In genomic region chr3:4761759-4762158, GRCh38 we compare ENCODE assay signal across 25 cellular contexts.
A peak's percentile ranks its signal among the peaks of the same experiment; 100 is the strongest.
DNase-seq lines count a peak whose midpoint lies in the region; ATAC-seq, FAIRE-seq and TF ChIP-seq lines count a peak whose summit lies in the region.
"Had no signal": no experiment of that assay in that cellular context is flagged by ENCODE, and none has a peak within 500 bp of the region (broad histone marks: within the 10 kb centered on the region; RNA-seq: fewer than 3 reads in every experiment).

No MANE protein-coding gene starts in this region.

- no peaks in the 10 kb centered on the region for H3K27me3 ChIP-seq in GM12878 (replicated peaks in 1 of 2; ENCODE audit: control insufficient read depth in 2 of 2, insufficient read depth in 2 of 2, low read length in 1 of 2)
- H3K27me3 ChIP-seq: BLaER1 treated with 17β-estradiol and CSF1 and Interleukin-3, amounts not matched to agents 10 nM and 100 nM; SJSA1 had no signal

- CTCF ChIA-PET in GM12878 (lab: Yijun Ruan, JAX) = interaction anchor here (1.1 to 1.4 kb wide), 3 partner anchors 9 to 41 kb away, joined by 3 to 5 read pairs (median 3); no protein-coding TSS in a partner anchor

- H3K27ac ChIP-seq in GM12878 (ENCODE audit: control insufficient read depth, insufficient read depth) = no peak overlapping the region
- H3K27ac ChIP-seq: A549; BLaER1 treated with 17β-estradiol and CSF1 and Interleukin-3, amounts not matched to agents 10 nM and 100 nM; GM23248; SJSA1 had no signal

- TF ChIP-seq RAD21 in GM12878 (IDR thresholded peaks at IDR 0.05; ENCODE audit: insufficient read depth, low read depth, low read length) = no peak

- H4K20me1 ChIP-seq in GM12878 (ENCODE audit: control insufficient read depth, insufficient read depth) = no peaks in the 10 kb centered on the region
- H4K20me1 ChIP-seq: BLaER1 treated with 17β-estradiol and CSF1 and Interleukin-3, amounts not matched to agents 10 nM and 100 nM had no signal

- H3K27ac Mint-ChIP-seq in T-helper 2 cell treated with Interferon-gamma antibody and Interleukin-4, amounts not matched to agents 5 μg/mL and 100 μg/mL, for 36 hours = peak overlapping the region; percentile 1
- peak overlapping the region; percentile 40 for H3K27ac Mint-ChIP-seq in stimulated activated effector memory CD8-positive, alpha-beta T cell treated with anti-CD3 and anti-CD28 coated beads, Interleukin-12 subunit alpha, Interleukin-12 subunit beta, amount 100 ng/mL, for 72 hours
- H3K27ac Mint-ChIP-seq: CD4-positive, alpha-beta T cell had no signal

- no peak overlapping the region for H2AFZ ChIP-seq in GM12878 (ENCODE audit: control insufficient read depth, low read depth, low read length)
- H2AFZ ChIP-seq: GM23248 had no signal

- no peak for DNase-seq in T-helper 2 cell treated with Interferon-gamma antibody and Interleukin-4, amounts not matched to agents 5 μg/mL and 100 μg/mL, for 36 hours (ENCODE audit: low spot score)
- no peak for DNase-seq in T-helper 2 cell
- no peak for DNase-seq in GM12878 (ENCODE audit: low read depth, low spot score)
- no peak for DNase-seq in stimulated activated effector memory CD8-positive, alpha-beta T cell treated with anti-CD3 and anti-CD28 coated beads, Interleukin-12 subunit alpha, Interleukin-12 subunit beta, amount 100 ng/mL, for 72 hours (ENCODE audit: low spot score in 2 of 2)
- DNase-seq in NCI-H345 (lab: John Stamatoyannopoulos, UW) = no peak
- DNase-seq: AML-193; CD4-positive, alpha-beta T cell; DMS53; GM23248; H7; KBM-7; NCI-H1048; NCI-H1417; NCI-H1694; NCI-H2081 treated with DMSO at 0.1 percent for 48 hours; NCI-H2171; NCI-H226; NCI-H510A treated with DMSO at 0.1 percent for 48 hours; PC-3 had no signal

- H3K27me3 Mint-ChIP-seq in T-helper 2 cell treated with Interferon-gamma antibody and Interleukin-4, amounts not matched to agents 5 μg/mL and 100 μg/mL, for 36 hours (ENCODE audit: low read depth) = no peaks in the 10 kb centered on the region
- H3K27me3 Mint-ChIP-seq: CD4-positive, alpha-beta T cell had no signal

- intact Hi-C loops in GM12878 (cut with micrococcal nuclease; ENCODE audit: unreplicated experiment) = no loop called here

- in situ Hi-C loops in GM12878 (cut with MboI) = no loop called here

- POLR2A ChIA-PET in GM12878 (lab: Charles Lee) = interaction anchor here (0.9 to 14.5 kb wide), 3 partner anchors 9 to 220 kb away, joined by 3 to 230 read pairs (median 3); partner anchors contain the start of gene BHLHE40

- peaks cover 10 to 14% of the 10 kb centered on the region in 2 experiments; a peak in 3 of 4 replicates for H3K36me3 ChIP-seq in GM12878 (ENCODE audit: control insufficient read depth in 2 of 2, insufficient read depth in 2 of 2, low read length in 1 of 2)
- H3K36me3 ChIP-seq: SJSA1 had no signal

- H3K9me3 ChIP-seq in GM12878 (replicated peaks; ENCODE audit: control insufficient read depth, insufficient read depth, low read length) = peaks cover 7% of the 10 kb centered on the region; the same call in 2 of the 3 replicates
- H3K9me3 ChIP-seq: SJSA1 had no signal

- H3K4me3 ChIP-seq in GM12878 = no peak overlapping the region
- H3K4me3 ChIP-seq: A549; BLaER1 treated with 17β-estradiol and CSF1 and Interleukin-3, amounts not matched to agents 10 nM and 100 nM; GM23248; SJSA1 had no signal

- no peak overlapping the region for H3K4me3 Mint-ChIP-seq in T-helper 2 cell treated with Interferon-gamma antibody and Interleukin-4, amounts not matched to agents 5 μg/mL and 100 μg/mL, for 36 hours
- H3K4me3 Mint-ChIP-seq in stimulated activated effector memory CD8-positive, alpha-beta T cell treated with anti-CD3 and anti-CD28 coated beads, Interleukin-12 subunit alpha, Interleukin-12 subunit beta, amount 100 ng/mL, for 72 hours = no peak overlapping the region
- H3K4me3 Mint-ChIP-seq: CD4-positive, alpha-beta T cell had no signal

- H3K36me3 Mint-ChIP-seq in T-helper 2 cell treated with Interferon-gamma antibody and Interleukin-4, amounts not matched to agents 5 μg/mL and 100 μg/mL, for 36 hours (ENCODE audit: low read depth) = peaks cover 72% of the 10 kb centered on the region
- H3K36me3 Mint-ChIP-seq in stimulated activated effector memory CD8-positive, alpha-beta T cell treated with anti-CD3 and anti-CD28 coated beads, Interleukin-12 subunit alpha, Interleukin-12 subunit beta, amount 100 ng/mL, for 72 hours = peaks cover 7% of the 10 kb centered on the region

- no peak for FAIRE-seq in GM12878 (lab: Jason Lieb, UNC)
- FAIRE-seq: A549 had no signal

- no peak for ATAC-seq in GM12878
- no peak for ATAC-seq in stimulated activated effector memory CD8-positive, alpha-beta T cell treated with anti-CD3 and anti-CD28 coated beads, Interleukin-12 subunit alpha, Interleukin-12 subunit beta, amount 100 ng/mL, for 72 hours
- ATAC-seq in HG03571 (IDR thresholded peaks at IDR 0.05; ENCODE audit: unreplicated experiment) = no peak
- ATAC-seq in GM19397 (IDR thresholded peaks at IDR 0.05; ENCODE audit: unreplicated experiment) = no peak
- ATAC-seq: A549, PC-3, Right ventricle myocardium inferior had no signal

- WGBS in GM12878 (ENCODE audit: insufficient coverage, insufficient replicate concordance, low lambda C conversion rate, missing lambda C conversion rate) = 91% methylated on average over 5 of the region's 5 CpGs

- TF ChIP-seq CTCF in GM12878 (IDR thresholded peaks at IDR 0.05 in 2 of 3, conservative IDR thresholded peaks at IDR 0.05 in 1 of 3; ENCODE audit: control insufficient read depth in 2 of 3, extremely low read depth in 1 of 3, insufficient read depth in 1 of 3, low read depth in 3 of 3, low read length in 3 of 3) = no peak

- H3K9ac ChIP-seq in GM12878 (ENCODE audit: control insufficient read depth, insufficient read depth, low read length) = no peak overlapping the region
- H3K9ac ChIP-seq: BLaER1 treated with 17β-estradiol and CSF1 and Interleukin-3, amounts not matched to agents 10 nM and 100 nM; GM23248 had no signal

- H3K4me2 ChIP-seq in GM12878 (ENCODE audit: control insufficient read depth, insufficient read depth) = no peak overlapping the region
- H3K4me2 ChIP-seq: A549; BLaER1 treated with 17β-estradiol and CSF1 and Interleukin-3, amounts not matched to agents 10 nM and 100 nM had no signal

- no peak for TF ChIP-seq POLR2A in GM12878 (IDR thresholded peaks at IDR 0.05; ENCODE audit: low read depth, low read length)

- BruUV-seq in GM12878 (replicated peaks; lab: Mats Ljungman, UMichigan) = no TSS peak

- H3K4me1 ChIP-seq in GM12878 (ENCODE audit: control insufficient read depth, insufficient read depth, low read length) = peaks cover 15% of the 10 kb centered on the region
- H3K4me1 ChIP-seq: SJSA1 had no signal

- TF ChIP-seq EP300 in GM12878 (IDR thresholded peaks at IDR 0.05; ENCODE audit: borderline replicate concordance in 1 of 2, control insufficient read depth in 1 of 2, low read depth in 2 of 2, low read length in 2 of 2) = no peak

- no peaks in the 10 kb centered on the region; the same call in 1 of the 2 replicates for H3K79me2 ChIP-seq in GM12878 (ENCODE audit: control insufficient read depth, insufficient read depth, low read length)

- H3K9me3 Mint-ChIP-seq in T-helper 2 cell treated with Interferon-gamma antibody and Interleukin-4, amounts not matched to agents 5 μg/mL and 100 μg/mL, for 36 hours = peaks cover 47% of the 10 kb centered on the region
- peaks cover 6% of the 10 kb centered on the region for H3K9me3 Mint-ChIP-seq in stimulated activated effector memory CD8-positive, alpha-beta T cell treated with anti-CD3 and anti-CD28 coated beads, Interleukin-12 subunit alpha, Interleukin-12 subunit beta, amount 100 ng/mL, for 72 hours
- H3K9me3 Mint-ChIP-seq: CD4-positive, alpha-beta T cell had no signal

- H3K4me1 Mint-ChIP-seq in T-helper 2 cell treated with Interferon-gamma antibody and Interleukin-4, amounts not matched to agents 5 μg/mL and 100 μg/mL, for 36 hours (ENCODE audit: low read depth) = peaks cover 25% of the 10 kb centered on the region
- peaks cover 16% of the 10 kb centered on the region for H3K4me1 Mint-ChIP-seq in stimulated activated effector memory CD8-positive, alpha-beta T cell treated with anti-CD3 and anti-CD28 coated beads, Interleukin-12 subunit alpha, Interleukin-12 subunit beta, amount 100 ng/mL, for 72 hours

- SMC1A ChIA-PET in GM12878 (lab: Charles Lee; ENCODE audit: uncharacterized antibody, unreplicated experiment) = interaction anchor here (0.7 to 23.7 kb wide), 6 partner anchors 9 to 66 kb away, joined by 3 to 618 read pairs (median 4); no protein-coding TSS in a partner anchor

- RAD21 ChIA-PET in GM12878 (lab: Charles Lee; ENCODE audit: unreplicated experiment) = interaction anchor here (0.8 to 22.6 kb wide), 4 partner anchors 9 to 219 kb away, joined by 4 to 377 read pairs (median 175); partner anchors contain the start of gene BHLHE40

TF ChIP-seq in GM12878, 131 proteins besides CTCF, POLR2A, EP300 and RAD21:
- 0 out of 2 replicates have a peak, but pooled peaks have one; percentile 7 for TF ChIP-seq BMI1 (IDR thresholded peaks at IDR 0.05; ENCODE audit: borderline replicate concordance)
- TF ChIP-seq, protein P1, sequence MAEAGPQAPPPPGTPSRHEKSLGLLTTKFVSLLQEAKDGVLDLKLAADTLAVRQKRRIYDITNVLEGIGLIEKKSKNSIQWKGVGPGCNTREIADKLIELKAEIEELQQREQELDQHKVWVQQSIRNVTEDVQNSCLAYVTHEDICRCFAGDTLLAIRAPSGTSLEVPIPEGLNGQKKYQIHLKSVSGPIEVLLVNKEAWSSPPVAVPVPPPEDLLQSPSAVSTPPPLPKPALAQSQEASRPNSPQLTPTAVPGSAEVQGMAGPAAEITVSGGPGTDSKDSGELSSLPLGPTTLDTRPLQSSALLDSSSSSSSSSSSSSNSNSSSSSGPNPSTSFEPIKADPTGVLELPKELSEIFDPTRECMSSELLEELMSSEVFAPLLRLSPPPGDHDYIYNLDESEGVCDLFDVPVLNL (IDR thresholded peaks at IDR 0.05; ENCODE audit: low read depth, low read length) = no peak
- TF ChIP-seq CHD1 (IDR thresholded peaks at IDR 0.05; ENCODE audit: low read depth, low read length) = no peak
- TF ChIP-seq SMC3 (IDR thresholded peaks at IDR 0.05; ENCODE audit: borderline replicate concordance, low read length) = no peak
- TF ChIP-seq BACH1 (IDR thresholded peaks at IDR 0.05; ENCODE audit: borderline replicate concordance) = 0 out of 2 replicates have a peak, but pooled peaks have one; percentile 21
- peak; percentile 37; the same call in 1 of the 2 replicates for TF ChIP-seq POLR2AphosphoS2 (IDR thresholded peaks at IDR 0.05; ENCODE audit: low read depth, low read length)
- TF ChIP-seq BCL11A (IDR thresholded peaks at IDR 0.05; ENCODE audit: low read depth, low read length) = no peak
